In the genomic region with DNA sequence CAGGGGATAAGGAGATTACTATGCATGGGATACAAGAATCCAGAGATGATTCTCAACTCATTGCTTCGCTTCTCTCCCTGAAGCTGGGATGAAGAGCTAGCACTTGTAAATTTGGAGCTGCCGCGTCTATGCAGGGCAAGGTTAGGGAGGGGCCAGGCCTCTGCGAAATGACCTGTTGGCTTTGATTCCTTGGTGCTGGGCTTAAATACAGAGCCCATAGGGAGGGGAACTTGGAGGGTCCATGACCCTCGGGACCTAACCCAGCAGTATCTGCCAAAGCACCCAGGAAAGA, we compare ENCODE assay signal across 10 cellular contexts. TPM values are rescaled to one million over a fixed set of nuclear protein-coding genes. Genes with fewer than 3 reads are reported as not detected.
DNase-seq lines count a peak whose midpoint lies in the region; ATAC-seq and TF ChIP-seq lines count a peak whose summit lies in the region.
"Had no signal": no experiment of that assay in that cellular context is flagged by ENCODE, and none has a peak within 500 bp of the region (broad histone marks: within the 10 kb centered on the region; RNA-seq: fewer than 3 reads in every experiment).

No MANE protein-coding gene starts in this region.

- peak overlapping the region; percentile 61 for H3K4me3 ChIP-seq in left ventricle myocardium inferior
- H3K4me3 ChIP-seq in ectodermal cell (ENCODE audit: insufficient read depth, low read depth, low read length): peak overlapping the region; percentile 37
- peak overlapping the region; percentile 49 to 57 for H3K4me3 ChIP-seq in muscle layer of colon (ENCODE audit: low read depth in 1 of 2, low read length in 2 of 2)
- peak overlapping the region in 1 of 2 donors; percentile 47 for H3K4me3 ChIP-seq in gastroesophageal sphincter

- TF ChIP-seq POLR2A in gastroesophageal sphincter (IDR thresholded peaks at IDR 0.05): no peak

- WGBS in ectodermal cell, 2 experiments: 1% methylated on average over 5 of the region's 5 CpGs
- 0% methylated on average over 5 of the region's 5 CpGs; no CpG with 5 or more reads in 1 of the 2 donors for WGBS in gastroesophageal sphincter (ENCODE audit: low coverage in 1 of 2), 2 donors

- no peak for TF ChIP-seq EP300 in gastroesophageal sphincter (IDR thresholded peaks at IDR 0.05)

- DNase-seq in left ventricle myocardium inferior (no peak), Right ventricle myocardium superior (no peak), UCSD-AML1 (lab: John Stamatoyannopoulos, UW; ENCODE audit: unreplicated experiment) (no peak), NCI-H146 (lab: John Stamatoyannopoulos, UW) (no peak)
- DNase-seq: activated naive CD4-positive, alpha-beta T cell had no signal

- H3K4me1 ChIP-seq in left ventricle myocardium inferior: peaks cover 27% of the 10 kb centered on the region
- H3K4me1 ChIP-seq in ectodermal cell (ENCODE audit: control insufficient read depth, insufficient read depth, low read length): no peaks in the 10 kb centered on the region
- H3K4me1 ChIP-seq in muscle layer of colon (ENCODE audit: insufficient read depth, low read length): peaks cover 7% of the 10 kb centered on the region
- peaks cover 0 to 28% (median 5%) of the 10 kb centered on the region in 3 donors for H3K4me1 ChIP-seq in gastroesophageal sphincter

- no peak overlapping the region for H3K27ac ChIP-seq in left ventricle myocardium inferior (replicated peaks)
- no peak overlapping the region for H3K27ac ChIP-seq in ectodermal cell (ENCODE audit: insufficient read depth, low read depth, low read length, poor library complexity, severe bottlenecking)
- H3K27ac ChIP-seq in muscle layer of colon (ENCODE audit: low read depth, low read length): no peak overlapping the region
- peak overlapping the region in 1 of 4 donors; percentile 44 for H3K27ac ChIP-seq in gastroesophageal sphincter

- ATAC-seq in Right ventricle myocardium superior (ENCODE audit: poor library complexity) (no peak), HG03108 (IDR thresholded peaks at IDR 0.05; ENCODE audit: unreplicated experiment) (no peak), gastroesophageal sphincter (no peak)

- H3K27me3 ChIP-seq in left ventricle myocardium inferior (ENCODE audit: low read depth) (peaks cover 74% of the 10 kb centered on the region), ectodermal cell (ENCODE audit: control insufficient read depth, insufficient read depth, low read length, poor library complexity, severe bottlenecking) (peaks cover 77% of the 10 kb centered on the region), muscle layer of colon (ENCODE audit: control insufficient read depth in 1 of 2, insufficient read depth in 2 of 2, low read length in 2 of 2) (peaks cover 5 to 30% of the 10 kb centered on the region in 2 donors), gastroesophageal sphincter (peaks cover 57% of the 10 kb centered on the region)

- no peaks in the 10 kb centered on the region for H3K9me3 ChIP-seq in left ventricle myocardium inferior (replicated peaks)
- H3K9me3 ChIP-seq in ectodermal cell (ENCODE audit: control insufficient read depth, low read length): no peaks in the 10 kb centered on the region
- H3K9me3 ChIP-seq in muscle layer of colon (ENCODE audit: low read length): no peaks in the 10 kb centered on the region
- peaks cover 0 to 13% (median 0%) of the 10 kb centered on the region in 3 donors for H3K9me3 ChIP-seq in gastroesophageal sphincter

- no peak for TF ChIP-seq CTCF in left ventricle myocardium inferior (IDR thresholded peaks at IDR 0.05; ENCODE audit: borderline replicate concordance)
- TF ChIP-seq CTCF in gastroesophageal sphincter (IDR thresholded peaks at IDR 0.05): no peak

- intact Hi-C loops in left ventricle myocardium inferior (cut with micrococcal nuclease) (no loop called here), Right ventricle myocardium superior (cut with DNase I) (no loop called here)

- no peak overlapping the region for H3K9ac ChIP-seq in muscle layer of colon (ENCODE audit: low read length)

- H3K36me3 ChIP-seq in left ventricle myocardium inferior (no peaks in the 10 kb centered on the region), ectodermal cell (ENCODE audit: control insufficient read depth, insufficient read depth, low read length) (no peaks in the 10 kb centered on the region), muscle layer of colon (ENCODE audit: insufficient read depth, low read length) (no peaks in the 10 kb centered on the region), gastroesophageal sphincter (no peaks in the 10 kb centered on the region)

RNA-seq across cellular contexts. Expression of gene WNT2, which starts 0.7 kb away (rescaled TPM):
- total RNA-seq in left ventricle myocardium inferior (0.14 TPM), Right ventricle myocardium superior (not detected), gastroesophageal sphincter (1 to 10 TPM in 2 of 4 donors, under 1 TPM in 1, not detected in 1; 0.54 to 1.3 (median 1.1) TPM)
- polyA plus RNA-seq in ectodermal cell (2013, experiment 1 of 4): not detected
- polyA plus RNA-seq in ectodermal cell (2013, experiment 2 of 4): not detected
- polyA plus RNA-seq in ectodermal cell (2013, experiment 3 of 4): not detected
- polyA plus RNA-seq in ectodermal cell (2013, experiment 4 of 4): not detected
- total RNA-seq: RPMI7951 had no signal
